18 cellular contexts compared by ENCODE assay signal in the genomic region with DNA sequence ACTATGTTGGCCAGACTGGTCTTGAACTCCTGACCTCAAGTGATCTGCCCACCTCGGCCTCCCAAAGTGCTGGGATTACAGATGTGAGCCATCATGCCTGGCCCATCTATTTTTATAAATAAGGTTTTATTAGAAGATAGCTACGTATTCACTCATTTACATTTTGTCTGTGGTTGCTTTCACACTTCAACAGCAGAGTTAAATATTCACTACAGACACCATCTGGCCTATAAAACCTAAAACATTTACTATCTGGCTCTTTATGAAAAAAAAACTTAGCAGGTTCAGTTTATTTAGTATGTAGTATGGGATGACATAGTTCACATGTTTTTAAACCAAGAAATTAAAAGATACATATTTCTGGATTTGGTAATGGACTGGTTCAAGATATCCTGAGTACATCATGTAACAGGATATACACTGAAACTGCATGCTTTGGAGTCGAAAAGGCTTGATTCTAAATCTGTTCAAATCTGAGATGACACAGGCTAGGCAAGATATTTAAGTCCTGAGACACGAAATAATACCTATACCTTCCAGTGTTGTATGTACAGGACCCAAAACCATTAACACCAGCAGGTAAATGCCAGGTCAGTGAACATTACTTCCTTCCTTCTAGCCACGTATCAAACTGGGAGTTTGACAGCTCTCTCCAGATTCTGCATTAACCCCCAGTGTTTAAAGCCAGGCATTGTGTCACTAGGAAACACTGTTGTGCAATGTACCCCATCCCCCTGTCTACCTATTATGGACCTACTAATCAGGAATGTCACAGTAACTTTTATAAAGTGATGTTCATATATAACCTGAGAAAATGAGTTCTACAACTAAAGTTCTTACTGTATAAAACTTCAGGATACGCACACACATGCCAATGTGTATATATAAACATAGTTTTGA. TPM values are rescaled to one million over a fixed set of nuclear protein-coding genes. Genes with fewer than 3 reads are reported as not detected.
DNase-seq lines count a peak whose midpoint lies in the region; ATAC-seq and TF ChIP-seq lines count a peak whose summit lies in the region.
"Had no signal": no experiment of that assay in that cellular context is flagged by ENCODE, and none has a peak within 500 bp of the region (broad histone marks: within the 10 kb centered on the region; RNA-seq: fewer than 3 reads in every experiment).

No MANE protein-coding gene starts in this region.

- H3K27me3 Mint-ChIP-seq in activated naive CD8-positive, alpha-beta T cell treated with anti-CD3 and anti-CD28 coated beads for 36 hours: no peaks in the 10 kb centered on the region
- H3K27me3 Mint-ChIP-seq in activated naive CD8-positive, alpha-beta T cell treated with anti-CD3 and anti-CD28 coated beads, Interleukin-2, amount 50 U/mL, for 24 hours: no peaks in the 10 kb centered on the region
- H3K27me3 Mint-ChIP-seq: activated CD4-positive, alpha-beta T cell treated with anti-CD3 and anti-CD28 coated beads, Interleukin-2, amount 10 ng/mL, durations not matched to agents 7 days and 5 days; stimulated activated naive CD8-positive, alpha-beta T cell treated with anti-CD3 and anti-CD28 coated beads, Interleukin-15, amount 100 ng/mL, for 72 hours had no signal

- no peak overlapping the region for H3K4me3 Mint-ChIP-seq in activated naive CD8-positive, alpha-beta T cell treated with anti-CD3 and anti-CD28 coated beads for 36 hours
- H3K4me3 Mint-ChIP-seq in activated naive CD8-positive, alpha-beta T cell treated with anti-CD3 and anti-CD28 coated beads, Interleukin-2, amount 50 U/mL, for 24 hours: no peak overlapping the region
- H3K4me3 Mint-ChIP-seq: activated CD4-positive, alpha-beta T cell treated with anti-CD3 and anti-CD28 coated beads, Interleukin-2, amount 10 ng/mL, durations not matched to agents 7 days and 5 days; stimulated activated naive CD8-positive, alpha-beta T cell treated with anti-CD3 and anti-CD28 coated beads, Interleukin-15, amount 100 ng/mL, for 72 hours; T-helper 2 cell treated with Interferon-gamma antibody and Interleukin-4, amounts not matched to agents 5 μg/mL and 100 μg/mL, for 36 hours had no signal

- peaks cover 28% of the 10 kb centered on the region for H3K4me1 Mint-ChIP-seq in activated naive CD8-positive, alpha-beta T cell treated with anti-CD3 and anti-CD28 coated beads for 36 hours
- peaks cover 14% of the 10 kb centered on the region for H3K4me1 Mint-ChIP-seq in activated naive CD8-positive, alpha-beta T cell treated with anti-CD3 and anti-CD28 coated beads, Interleukin-2, amount 50 U/mL, for 24 hours

- H3K9me2 ChIP-seq in Karpas-422 (replicated peaks; ENCODE audit: insufficient read depth, low read length): no peaks in the 10 kb centered on the region

- H3K4me3 ChIP-seq in fibroblast of villous mesenchyme (ENCODE audit: low read depth, low read length) (no peak overlapping the region), Karpas-422 (ENCODE audit: low read length) (no peak overlapping the region)
- H3K4me3 ChIP-seq: dorsolateral prefrontal cortex, skin epidermis had no signal

- H3K4me1 ChIP-seq in Karpas-422 (ENCODE audit: low read length): peaks cover 18% of the 10 kb centered on the region

- H3K36me3 ChIP-seq in Karpas-422 (ENCODE audit: insufficient read depth, low read length): peaks cover 63% of the 10 kb centered on the region

- no peak overlapping the region for H3K4me2 ChIP-seq in Karpas-422 (ENCODE audit: low read depth, low read length, poor library complexity, severe bottlenecking)

- TF ChIP-seq CTCF in fibroblast of villous mesenchyme (IDR thresholded peaks at IDR 0.05; ENCODE audit: insufficient read depth, low read depth, low read length): no peak

- ATAC-seq in activated naive CD8-positive, alpha-beta T cell treated with anti-CD3 and anti-CD28 coated beads, Interleukin-2, amount 50 U/mL, for 24 hours: no peak
- ATAC-seq in HG03571 (IDR thresholded peaks at IDR 0.05; ENCODE audit: unreplicated experiment): peak; percentile 50
- ATAC-seq: stimulated activated naive CD8-positive, alpha-beta T cell treated with anti-CD3 and anti-CD28 coated beads, Interleukin-15, amount 100 ng/mL, for 72 hours had no signal

- H3K9me3 ChIP-seq in Karpas-422 (ENCODE audit: low read length): no peaks in the 10 kb centered on the region

- peak overlapping the region; percentile 25 for H3K27ac Mint-ChIP-seq in activated naive CD8-positive, alpha-beta T cell treated with anti-CD3 and anti-CD28 coated beads for 36 hours
- H3K27ac Mint-ChIP-seq in activated naive CD8-positive, alpha-beta T cell treated with anti-CD3 and anti-CD28 coated beads, Interleukin-2, amount 50 U/mL, for 24 hours: no peak overlapping the region
- H3K27ac Mint-ChIP-seq: activated CD4-positive, alpha-beta T cell treated with anti-CD3 and anti-CD28 coated beads, Interleukin-2, amount 10 ng/mL, durations not matched to agents 7 days and 5 days; T-helper 2 cell treated with Interferon-gamma antibody and Interleukin-4, amounts not matched to agents 5 μg/mL and 100 μg/mL, for 36 hours had no signal

- H4K20me1 ChIP-seq in Karpas-422 (ENCODE audit: insufficient read depth, low read depth, low read length): peaks cover 8% of the 10 kb centered on the region; the same call in 1 of the 2 replicates

- no peak overlapping the region for H3K27ac ChIP-seq in Karpas-422 (ENCODE audit: low read length)
- H3K27ac ChIP-seq: skin epidermis had no signal

- H3K9me3 Mint-ChIP-seq in activated naive CD8-positive, alpha-beta T cell treated with anti-CD3 and anti-CD28 coated beads for 36 hours: no peaks in the 10 kb centered on the region
- H3K9me3 Mint-ChIP-seq in activated naive CD8-positive, alpha-beta T cell treated with anti-CD3 and anti-CD28 coated beads, Interleukin-2, amount 50 U/mL, for 24 hours: no peaks in the 10 kb centered on the region
- H3K9me3 Mint-ChIP-seq: activated CD4-positive, alpha-beta T cell treated with anti-CD3 and anti-CD28 coated beads, Interleukin-2, amount 10 ng/mL, durations not matched to agents 7 days and 5 days; stimulated activated naive CD8-positive, alpha-beta T cell treated with anti-CD3 and anti-CD28 coated beads, Interleukin-15, amount 100 ng/mL, for 72 hours; T-helper 2 cell treated with Interferon-gamma antibody and Interleukin-4, amounts not matched to agents 5 μg/mL and 100 μg/mL, for 36 hours had no signal

- H2AFZ ChIP-seq in Karpas-422 (ENCODE audit: low read length): no peak overlapping the region

- peaks cover 92% of the 10 kb centered on the region for H3K79me2 ChIP-seq in Karpas-422 (ENCODE audit: low read length)

- H3K27me3 ChIP-seq in Karpas-422 (ENCODE audit: low read length): no peaks in the 10 kb centered on the region
- H3K27me3 ChIP-seq: dorsolateral prefrontal cortex had no signal

- H3K9ac ChIP-seq in Karpas-422 (ENCODE audit: low read length): no peak overlapping the region

- peaks cover 41% of the 10 kb centered on the region for H3K36me3 Mint-ChIP-seq in activated naive CD8-positive, alpha-beta T cell treated with anti-CD3 and anti-CD28 coated beads for 36 hours
- H3K36me3 Mint-ChIP-seq in activated naive CD8-positive, alpha-beta T cell treated with anti-CD3 and anti-CD28 coated beads, Interleukin-2, amount 50 U/mL, for 24 hours (ENCODE audit: low read depth): peaks cover 71% of the 10 kb centered on the region

- no peak for DNase-seq in activated naive CD8-positive, alpha-beta T cell treated with anti-CD3 and anti-CD28 coated beads for 36 hours
- DNase-seq in activated naive CD8-positive, alpha-beta T cell treated with anti-CD3 and anti-CD28 coated beads, Interleukin-2, amount 50 U/mL, for 24 hours: no peak
- DNase-seq in fibroblast of villous mesenchyme (ENCODE audit: low read depth) (peak; percentile 75), renal cortical epithelial cell (ENCODE audit: low read depth) (peak; percentile 62), Karpas-422 (no peak), NCI-H2029 treated with DMSO at 0.1 percent for 48 hours (lab: John Stamatoyannopoulos, UW) (no peak), NCI-H345 (lab: John Stamatoyannopoulos, UW) (no peak)
- DNase-seq: activated CD4-positive, alpha-beta T cell treated with anti-CD3 and anti-CD28 coated beads, Interleukin-2, amount 10 ng/mL, durations not matched to agents 7 days and 5 days; activated effector memory CD4-positive, alpha-beta T cell treated with anti-CD3 and anti-CD28 coated beads, Interleukin-2, amount 50 U/mL, for 16 hours; COR-L47; dorsolateral prefrontal cortex; H7; NCI-H2029; NCI-H774; stimulated activated naive CD8-positive, alpha-beta T cell treated with anti-CD3 and anti-CD28 coated beads, Interleukin-15, amount 100 ng/mL, for 72 hours had no signal

RNA-seq across cellular contexts. Expression of gene SDC3, which starts 54.3 kb away (rescaled TPM):
- total RNA-seq in activated naive CD8-positive, alpha-beta T cell treated with anti-CD3 and anti-CD28 coated beads for 36 hours: under 1 TPM; 0.30 to 0.43 TPM
- total RNA-seq in fibroblast of villous mesenchyme (16.8 and 32.5 TPM in 2 replicates), renal cortical epithelial cell (12.3 and 56.7 TPM in 2 replicates)
- total RNA-seq in Karpas-422 (2014; rRNA removed; shearing (Covaris generic); ENCODE audit: low replicate concordance): 0.04 and 0.94 TPM in 2 replicates

Comparison
In these comparisons a context has a peak if more than half of its experiments do, and no peak if none do; other contexts are left out.
1. DNase-seq: peak in fibroblast of villous mesenchyme (single experiment) and renal cortical epithelial cell (single experiment); none in activated naive CD8-positive, alpha-beta T cell treated with anti-CD3 and anti-CD28 coated beads for 36 hours (single experiment), activated naive CD8-positive, alpha-beta T cell treated with anti-CD3 and anti-CD28 coated beads, Interleukin-2, amount 50 U/mL, for 24 hours (single experiment), Karpas-422 (single experiment), NCI-H2029 treated with DMSO at 0.1 percent for 48 hours (single experiment) and NCI-H345 (single experiment).